In the genomic region with DNA sequence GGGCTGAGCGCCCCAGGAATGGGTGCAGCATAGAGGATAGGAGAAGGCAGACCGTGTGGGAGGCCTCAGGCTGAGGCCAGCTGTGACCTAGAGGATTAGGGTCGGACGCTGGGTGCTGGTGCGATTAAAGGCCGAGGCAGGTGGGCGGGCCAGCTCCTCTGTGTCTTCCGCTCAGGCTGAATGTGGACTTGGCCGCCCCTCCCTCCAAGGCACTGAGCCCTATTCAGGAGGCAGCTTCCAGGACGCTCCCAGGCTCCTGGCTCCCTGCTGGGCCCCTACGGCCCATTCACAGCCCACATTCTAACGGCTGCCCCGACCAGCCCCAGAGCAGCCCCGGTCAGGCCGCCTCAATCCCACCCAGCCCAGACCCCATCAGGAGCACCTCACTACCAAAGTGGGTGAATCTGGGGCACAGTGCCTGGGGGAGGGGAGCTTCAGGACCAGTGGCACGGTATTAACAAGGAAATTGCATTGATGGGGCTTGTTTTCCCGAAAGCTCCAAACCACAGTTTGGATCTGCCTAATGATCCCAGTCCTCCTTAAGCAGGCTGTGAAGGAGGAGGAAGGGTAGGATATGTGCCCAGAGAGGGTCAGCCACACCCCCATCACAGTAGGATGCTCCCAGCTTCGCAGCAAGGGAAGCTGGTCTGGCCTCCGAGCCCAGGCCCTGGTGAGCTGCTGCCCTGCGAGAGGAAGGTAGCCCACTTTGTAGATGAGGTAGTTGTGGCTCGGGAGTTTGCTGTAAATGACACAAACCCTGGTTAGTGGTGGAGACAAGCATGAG, we compare ENCODE assay signal across 2 cellular contexts.
TF ChIP-seq lines count a peak whose summit lies in the region.

No MANE protein-coding gene starts in this region.

TF ChIP-seq in WTC11, 78 proteins besides CTCF, POLR2A, EP300 and RAD21:
- TF ChIP-seq PRRX2 (CRISPR knock-in tag; IDR thresholded peaks at IDR 0.05) (no peak), ZNF281 (CRISPR knock-in tag; IDR thresholded peaks at IDR 0.05) (no peak), JUN (CRISPR knock-in tag; IDR thresholded peaks at IDR 0.05) (no peak), FOXP4 (CRISPR knock-in tag; IDR thresholded peaks at IDR 0.05) (0 out of 2 replicates have a peak, but pooled peaks have one; percentile 12), ZNF263 (CRISPR knock-in tag; IDR thresholded peaks at IDR 0.05; ENCODE audit: low read depth) (no peak), TEAD1 (CRISPR knock-in tag; IDR thresholded peaks at IDR 0.05) (peak; percentile 55; the same call in 1 of the 2 replicates), SP1 (CRISPR knock-in tag; conservative IDR thresholded peaks at IDR 0.05) (0 out of 2 replicates have a peak, but pooled peaks have one; percentile 35), GABPB1 (CRISPR knock-in tag; IDR thresholded peaks at IDR 0.05) (no peak), ZNF423 (CRISPR knock-in tag; IDR thresholded peaks at IDR 0.05) (peak; percentile 66), MAX (CRISPR knock-in tag; IDR thresholded peaks at IDR 0.05) (peak; percentile 45)
- TF ChIP-seq, protein P1, sequence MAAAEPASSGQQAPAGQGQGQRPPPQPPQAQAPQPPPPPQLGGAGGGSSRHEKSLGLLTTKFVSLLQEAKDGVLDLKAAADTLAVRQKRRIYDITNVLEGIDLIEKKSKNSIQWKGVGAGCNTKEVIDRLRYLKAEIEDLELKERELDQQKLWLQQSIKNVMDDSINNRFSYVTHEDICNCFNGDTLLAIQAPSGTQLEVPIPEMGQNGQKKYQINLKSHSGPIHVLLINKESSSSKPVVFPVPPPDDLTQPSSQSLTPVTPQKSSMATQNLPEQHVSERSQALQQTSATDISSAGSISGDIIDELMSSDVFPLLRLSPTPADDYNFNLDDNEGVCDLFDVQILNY (CRISPR knock-in tag; IDR thresholded peaks at IDR 0.05) = 0 out of 2 replicates have a peak, but pooled peaks have one; percentile 8
- TF ChIP-seq, protein P2, sequence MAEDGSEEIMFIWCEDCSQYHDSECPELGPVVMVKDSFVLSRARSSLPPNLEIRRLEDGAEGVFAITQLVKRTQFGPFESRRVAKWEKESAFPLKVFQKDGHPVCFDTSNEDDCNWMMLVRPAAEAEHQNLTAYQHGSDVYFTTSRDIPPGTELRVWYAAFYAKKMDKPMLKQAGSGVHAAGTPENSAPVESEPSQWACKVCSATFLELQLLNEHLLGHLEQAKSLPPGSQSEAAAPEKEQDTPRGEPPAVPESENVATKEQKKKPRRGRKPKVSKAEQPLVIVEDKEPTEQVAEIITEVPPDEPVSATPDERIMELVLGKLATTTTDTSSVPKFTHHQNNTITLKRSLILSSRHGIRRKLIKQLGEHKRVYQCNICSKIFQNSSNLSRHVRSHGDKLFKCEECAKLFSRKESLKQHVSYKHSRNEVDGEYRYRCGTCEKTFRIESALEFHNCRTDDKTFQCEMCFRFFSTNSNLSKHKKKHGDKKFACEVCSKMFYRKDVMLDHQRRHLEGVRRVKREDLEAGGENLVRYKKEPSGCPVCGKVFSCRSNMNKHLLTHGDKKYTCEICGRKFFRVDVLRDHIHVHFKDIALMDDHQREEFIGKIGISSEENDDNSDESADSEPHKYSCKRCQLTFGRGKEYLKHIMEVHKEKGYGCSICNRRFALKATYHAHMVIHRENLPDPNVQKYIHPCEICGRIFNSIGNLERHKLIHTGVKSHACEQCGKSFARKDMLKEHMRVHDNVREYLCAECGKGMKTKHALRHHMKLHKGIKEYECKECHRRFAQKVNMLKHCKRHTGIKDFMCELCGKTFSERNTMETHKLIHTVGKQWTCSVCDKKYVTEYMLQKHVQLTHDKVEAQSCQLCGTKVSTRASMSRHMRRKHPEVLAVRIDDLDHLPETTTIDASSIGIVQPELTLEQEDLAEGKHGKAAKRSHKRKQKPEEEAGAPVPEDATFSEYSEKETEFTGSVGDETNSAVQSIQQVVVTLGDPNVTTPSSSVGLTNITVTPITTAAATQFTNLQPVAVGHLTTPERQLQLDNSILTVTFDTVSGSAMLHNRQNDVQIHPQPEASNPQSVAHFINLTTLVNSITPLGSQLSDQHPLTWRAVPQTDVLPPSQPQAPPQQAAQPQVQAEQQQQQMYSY (CRISPR knock-in tag; IDR thresholded peaks at IDR 0.05) = peak; percentile 70

TF ChIP-seq in GM12891, 5 proteins besides CTCF, POLR2A, EP300 and RAD21:
- no peak for TF ChIP-seq POLR2AphosphoS5 (IDR thresholded peaks at IDR 0.05; ENCODE audit: low read depth, low read length)
- TF ChIP-seq POU2F2 (IDR thresholded peaks at IDR 0.05; ENCODE audit: low read depth, low read length) = no peak
- TF ChIP-seq TAF1 (IDR thresholded peaks at IDR 0.05; ENCODE audit: low read depth, low read length) = no peak
- TF ChIP-seq PAX5 (IDR thresholded peaks at IDR 0.05; ENCODE audit: insufficient read depth, low read length, severe bottlenecking) = no peak
- TF ChIP-seq SPI1 (IDR thresholded peaks at IDR 0.05; ENCODE audit: low read depth, low read length) = no peak
